Comparison of ENCODE assay signal across 8 cellular contexts in the genomic region with DNA sequence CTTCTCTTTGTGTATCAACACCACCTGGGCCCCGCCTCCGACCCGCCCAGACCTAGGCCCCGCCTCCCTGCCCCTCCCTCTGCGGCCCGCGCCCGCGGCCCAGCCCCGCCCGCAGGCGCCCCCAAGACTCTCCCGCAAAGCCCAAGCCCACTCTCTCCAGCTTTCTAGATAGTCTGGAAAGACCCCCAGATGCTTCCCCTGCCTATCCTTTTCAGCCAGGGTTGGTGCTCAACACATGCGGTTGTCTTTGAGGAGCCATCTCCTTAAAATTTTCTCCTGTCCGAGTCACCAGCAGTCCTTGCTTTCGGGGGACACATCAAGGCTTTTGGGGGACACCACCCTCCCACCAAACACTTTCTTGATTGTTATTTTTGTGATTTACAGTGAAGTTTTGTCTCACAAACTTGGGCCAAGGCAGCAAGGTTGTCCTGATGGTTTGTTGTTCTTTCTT. TPM values are rescaled to one million over a fixed set of nuclear protein-coding genes. Genes with fewer than 3 reads are reported as not detected.
DNase-seq lines count a peak whose midpoint lies in the region; ATAC-seq and TF ChIP-seq lines count a peak whose summit lies in the region.

No MANE protein-coding gene starts in this region.

- peaks cover 0 to 7% (median 0%) of the 10 kb centered on the region in 8 donors for H3K9me3 Mint-ChIP-seq in CD4-positive, alpha-beta memory T cell
- H3K9me3 Mint-ChIP-seq in natural killer cell, result no peaks in the 10 kb centered on the region

- intact Hi-C loops in CD4-positive, alpha-beta memory T cell (cut with micrococcal nuclease), result loop anchor here (1.0 to 10.0 kb wide), 10 partner anchors 10 to 1156 kb away; a partner anchor contains a TSS
- intact Hi-C loops in colonic mucosa (cut with DNase I) (loop anchor here (10.0 kb wide), 1 partner anchor 102 kb away; no protein-coding TSS in a partner anchor), natural killer cell (cut with micrococcal nuclease) (loop anchor here (1.0 to 10.0 kb wide), 9 partner anchors 10 to 1332 kb away; a partner anchor contains a TSS)

- H3K36me3 ChIP-seq in CD4-positive, alpha-beta memory T cell (ENCODE audit: insufficient read depth, low read length), result peaks cover 25% of the 10 kb centered on the region
- H3K36me3 ChIP-seq in MG63, result peaks cover 44% of the 10 kb centered on the region
- H3K36me3 ChIP-seq in colonic mucosa, result peaks cover 6% of the 10 kb centered on the region

- CTCF ChIA-PET in CD4-positive, alpha-beta memory T cell (lab: Charles Lee; ENCODE audit: partially characterized antibody), result interaction anchor here (1.0 kb wide), 1 partner anchor 213 kb away, joined by 3 read pairs; no protein-coding TSS in a partner anchor

- peaks cover 51% of the 10 kb centered on the region for H3K4me1 ChIP-seq in CD4-positive, alpha-beta memory T cell (ENCODE audit: insufficient read depth, low read length)
- peaks cover 17% of the 10 kb centered on the region for H3K4me1 ChIP-seq in colonic mucosa

- peak overlapping the region; percentile 68 to 98 for H3K9ac ChIP-seq in colonic mucosa (ENCODE audit: low read depth in 2 of 2, low read length in 2 of 2)

- peak overlapping the region; percentile 88 for H3K27ac ChIP-seq in CD4-positive, alpha-beta memory T cell (ENCODE audit: low read depth, low read length)
- peak overlapping the region; percentile 97 for H3K27ac ChIP-seq in colonic mucosa

- peaks cover 0 to 6% of the 10 kb centered on the region in 2 donors for H3K27me3 Mint-ChIP-seq in CD4-positive, alpha-beta memory T cell
- no peaks in the 10 kb centered on the region for H3K27me3 Mint-ChIP-seq in natural killer cell (ENCODE audit: low read depth in 2 of 2)

- H3K9me3 ChIP-seq in CD4-positive, alpha-beta memory T cell (ENCODE audit: control insufficient read depth in 1 of 2, low read length in 2 of 2), result no peaks in the 10 kb centered on the region
- H3K9me3 ChIP-seq in MG63 (no peaks in the 10 kb centered on the region), colonic mucosa (no peaks in the 10 kb centered on the region)

- peak overlapping the region; percentile 76 to 93 for H3K4me3 ChIP-seq in CD4-positive, alpha-beta memory T cell (ENCODE audit: low read length in 2 of 2)
- peak overlapping the region; percentile 88 for H3K4me3 ChIP-seq in MG63
- H3K4me3 ChIP-seq in colonic mucosa, result peak overlapping the region; percentile 54

- H3K36me3 Mint-ChIP-seq in CD4-positive, alpha-beta memory T cell, result peaks cover 18 to 46% of the 10 kb centered on the region in 2 donors
- H3K36me3 Mint-ChIP-seq in natural killer cell, result peaks cover 23% of the 10 kb centered on the region

- no peak for DNase-seq in CD4-positive, alpha-beta memory T cell
- DNase-seq in MG63 (no peak), colonic mucosa (peak; percentile 99), natural killer cell (no peak), mucosa of gallbladder (ENCODE audit: low spot score) (no peak), NCI-H226 (no peak), pons (ENCODE audit: low spot score) (no peak)
- no peak for DNase-seq in NK-92 treated with Interleukin-12 subunit alpha and Interleukin-12 subunit beta, amount 100 ng/mL, for 24 hours (lab: John Stamatoyannopoulos, UW)

- H3K27me3 ChIP-seq in CD4-positive, alpha-beta memory T cell (ENCODE audit: insufficient read depth, low read length), result no peaks in the 10 kb centered on the region
- no peaks in the 10 kb centered on the region for H3K27me3 ChIP-seq in MG63
- no peaks in the 10 kb centered on the region for H3K27me3 ChIP-seq in colonic mucosa

- TF ChIP-seq CTCF in colonic mucosa (IDR thresholded peaks at IDR 0.05) (no peak), natural killer cell (IDR thresholded peaks at IDR 0.05) (no peak)

- no peak for ATAC-seq in natural killer cell

- H3K4me3 Mint-ChIP-seq in CD4-positive, alpha-beta memory T cell, result peak overlapping the region; percentile 94 to 99 (median 96)
- peak overlapping the region; percentile 100 for H3K4me3 Mint-ChIP-seq in natural killer cell

- H3K4me1 Mint-ChIP-seq in CD4-positive, alpha-beta memory T cell, result peaks cover 38 to 66% (median 42%) of the 10 kb centered on the region in 4 donors
- peaks cover 62 to 64% of the 10 kb centered on the region in 2 donors for H3K4me1 Mint-ChIP-seq in natural killer cell

- POLR2A ChIA-PET in CD4-positive, alpha-beta memory T cell (lab: Charles Lee; ENCODE audit: partially characterized antibody), result interaction anchor here (0.9 to 5.7 kb wide), 10 partner anchors 10 to 288 kb away, joined by 3 to 114 read pairs (median 6); a partner anchor contains a TSS

- peak overlapping the region; percentile 91 to 99 (median 99) for H3K27ac Mint-ChIP-seq in CD4-positive, alpha-beta memory T cell
- H3K27ac Mint-ChIP-seq in natural killer cell, result peak overlapping the region; percentile 99

RNA-seq across cellular contexts. Expression of a gene that starts 0.3 kb away (rescaled TPM):
- total RNA-seq in CD4-positive, alpha-beta memory T cell, result 100 to 1,000 TPM; 200 to 208 TPM
- polyA plus RNA-seq in CD4-positive, alpha-beta memory T cell, result 10 to 100 TPM; 46.8 to 73.6 TPM
- 331 and 535 TPM in 2 replicates for total RNA-seq in MG63 (2014; rRNA removed; shearing (Covaris generic); ENCODE audit: low replicate concordance)
- total RNA-seq in colonic mucosa (100 to 1,000 TPM in 1 of 2 donors, 10 to 100 TPM in 1; 98.5 to 158 TPM), natural killer cell (100 to 1,000 TPM; 131 to 241 (median 167) TPM), mucosa of gallbladder (137 TPM)
